1 cellular context compared by ENCODE assay signal in genomic region chr5:68482199-68482598, GRCh38.
TF ChIP-seq lines count a peak whose summit lies in the region.

No MANE protein-coding gene starts in this region.

TF ChIP-seq in IMR-90, 13 proteins besides CTCF, POLR2A, EP300 and RAD21:
- no peak for TF ChIP-seq FOS (IDR thresholded peaks at IDR 0.05; ENCODE audit: low read depth, low read length)
- no peak for TF ChIP-seq RFX5 (IDR thresholded peaks at IDR 0.05; ENCODE audit: low read depth, low read length)
- 0 out of 2 replicates have a peak, but pooled peaks have one; percentile 21 for TF ChIP-seq CEBPB (IDR thresholded peaks at IDR 0.05; ENCODE audit: low read depth, low read length)
- TF ChIP-seq CHD1 (IDR thresholded peaks at IDR 0.05; ENCODE audit: low read depth, low read length) = no peak
- TF ChIP-seq MAFK (IDR thresholded peaks at IDR 0.05; ENCODE audit: low read depth, low read length) = no peak
- TF ChIP-seq, protein P1, sequence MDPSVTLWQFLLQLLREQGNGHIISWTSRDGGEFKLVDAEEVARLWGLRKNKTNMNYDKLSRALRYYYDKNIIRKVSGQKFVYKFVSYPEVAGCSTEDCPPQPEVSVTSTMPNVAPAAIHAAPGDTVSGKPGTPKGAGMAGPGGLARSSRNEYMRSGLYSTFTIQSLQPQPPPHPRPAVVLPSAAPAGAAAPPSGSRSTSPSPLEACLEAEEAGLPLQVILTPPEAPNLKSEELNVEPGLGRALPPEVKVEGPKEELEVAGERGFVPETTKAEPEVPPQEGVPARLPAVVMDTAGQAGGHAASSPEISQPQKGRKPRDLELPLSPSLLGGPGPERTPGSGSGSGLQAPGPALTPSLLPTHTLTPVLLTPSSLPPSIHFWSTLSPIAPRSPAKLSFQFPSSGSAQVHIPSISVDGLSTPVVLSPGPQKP (IDR thresholded peaks at IDR 0.05; ENCODE audit: borderline replicate concordance, low read depth, low read length) = no peak
- no peak for TF ChIP-seq RCOR1 (IDR thresholded peaks at IDR 0.05; ENCODE audit: insufficient replicate concordance, low read length)
